In genomic region chr21:28982637-28983036, GRCh38 we compare ENCODE assay signal across 24 cellular contexts.
"Had no signal": no experiment of that assay in that cellular context is flagged by ENCODE, and none has a peak within 500 bp of the region (broad histone marks: within the 10 kb centered on the region; RNA-seq: fewer than 3 reads in every experiment).

No MANE protein-coding gene starts in this region.

- H3K4me3 Mint-ChIP-seq: activated CD8-positive, alpha-beta T cell treated with anti-CD3 and anti-CD28 coated beads for 36 hours; activated naive CD4-positive, alpha-beta T cell treated with anti-CD3 and anti-CD28 coated beads, Interleukin-2, amount 10 ng/mL, durations not matched to agents 7 days and 5 days; activated naive CD8-positive, alpha-beta T cell treated with anti-CD3 and anti-CD28 coated beads, Interleukin-2, amount 50 U/mL, for 24 hours; activated T-helper 1 cell treated with anti-CD3 and anti-CD28 coated beads, Interleukin-12 subunit alpha, Interleukin-12 subunit beta, Interleukin-2, Interleukin-4 antibody, amounts not matched to agents 30 ng/mL and 10 ng/mL and 1 ng/mL, durations not matched to agents 14 hours and 24 hours and 36 hours; effector memory CD8-positive, alpha-beta T cell; nephron had no signal

- H3K4me2 ChIP-seq: hepatocyte had no signal

- H2AFZ ChIP-seq: hepatocyte had no signal

- H3K27ac ChIP-seq: gastrocnemius medialis, hepatocyte, left ventricle myocardium inferior, spleen, tibial nerve had no signal

- DNase-seq: activated CD4-positive, alpha-beta T cell treated with anti-CD3 and anti-CD28 coated beads for 48 hours; activated CD8-positive, alpha-beta T cell treated with anti-CD3 and anti-CD28 coated beads for 36 hours; activated gamma-delta T cell; activated naive CD4-positive, alpha-beta T cell treated with anti-CD3 and anti-CD28 coated beads, Interleukin-2, amount 10 ng/mL, durations not matched to agents 7 days and 5 days; activated naive CD8-positive, alpha-beta T cell treated with anti-CD3 and anti-CD28 coated beads, Interleukin-2, amount 50 U/mL, for 24 hours; activated T-cell treated with anti-CD3 and anti-CD28 coated beads for 4 hours; amygdala; caudate nucleus; cortex of kidney; effector memory CD8-positive, alpha-beta T cell; erythroblast; gastrocnemius medialis; glutamatergic neuron; islet precursor cell; left ventricle myocardium inferior; mucosa of descending colon; posterior cingulate gyrus; right cardiac atrium; spleen; stimulated activated naive CD4-positive, alpha-beta T cell treated with Interleukin-2 at 50 U/mL for 16 hours had no signal

- H3K27me3 ChIP-seq: gastrocnemius medialis, hepatocyte, spleen, tibial nerve had no signal

- H3K4me3 ChIP-seq: gastrocnemius medialis, hepatocyte, left ventricle myocardium inferior, mucosa of descending colon, spleen, tibial nerve had no signal

- H3K27ac Mint-ChIP-seq: activated naive CD4-positive, alpha-beta T cell treated with anti-CD3 and anti-CD28 coated beads, Interleukin-2, amount 10 ng/mL, durations not matched to agents 7 days and 5 days; activated naive CD8-positive, alpha-beta T cell treated with anti-CD3 and anti-CD28 coated beads, Interleukin-2, amount 50 U/mL, for 24 hours; activated T-helper 1 cell treated with anti-CD3 and anti-CD28 coated beads, Interleukin-12 subunit alpha, Interleukin-12 subunit beta, Interleukin-2, Interleukin-4 antibody, amounts not matched to agents 30 ng/mL and 10 ng/mL and 1 ng/mL, durations not matched to agents 14 hours and 24 hours and 36 hours; effector memory CD8-positive, alpha-beta T cell; nephron had no signal

- H3K9me3 Mint-ChIP-seq: activated CD8-positive, alpha-beta T cell treated with anti-CD3 and anti-CD28 coated beads for 36 hours; activated naive CD4-positive, alpha-beta T cell treated with anti-CD3 and anti-CD28 coated beads, Interleukin-2, amount 10 ng/mL, durations not matched to agents 7 days and 5 days; activated naive CD8-positive, alpha-beta T cell treated with anti-CD3 and anti-CD28 coated beads, Interleukin-2, amount 50 U/mL, for 24 hours; activated T-helper 1 cell treated with anti-CD3 and anti-CD28 coated beads, Interleukin-12 subunit alpha, Interleukin-12 subunit beta, Interleukin-2, Interleukin-4 antibody, amounts not matched to agents 30 ng/mL and 10 ng/mL and 1 ng/mL, durations not matched to agents 14 hours and 24 hours and 36 hours; effector memory CD8-positive, alpha-beta T cell; nephron had no signal

- H3K9me3 ChIP-seq: gastrocnemius medialis, left ventricle myocardium inferior, mucosa of descending colon, spleen, tibial nerve had no signal

- H3K4me1 ChIP-seq: gastrocnemius medialis had no signal

- H3K27me3 Mint-ChIP-seq: activated CD8-positive, alpha-beta T cell treated with anti-CD3 and anti-CD28 coated beads for 36 hours; activated naive CD4-positive, alpha-beta T cell treated with anti-CD3 and anti-CD28 coated beads, Interleukin-2, amount 10 ng/mL, durations not matched to agents 7 days and 5 days; activated naive CD8-positive, alpha-beta T cell treated with anti-CD3 and anti-CD28 coated beads, Interleukin-2, amount 50 U/mL, for 24 hours; effector memory CD8-positive, alpha-beta T cell had no signal

- H3K4me1 Mint-ChIP-seq: nephron had no signal

- ATAC-seq: activated CD8-positive, alpha-beta T cell treated with anti-CD3 and anti-CD28 coated beads for 36 hours; activated naive CD8-positive, alpha-beta T cell treated with anti-CD3 and anti-CD28 coated beads, Interleukin-2, amount 50 U/mL, for 24 hours; effector memory CD8-positive, alpha-beta T cell; gastrocnemius medialis; mucosa of descending colon; right cardiac atrium had no signal
